ENCODE assay signal across 32 cellular contexts in genomic region chr14:106812788-106813476, GRCh38.
"Had no signal": no experiment of that assay in that cellular context is flagged by ENCODE, and none has a peak within 500 bp of the region (broad histone marks: within the 10 kb centered on the region; RNA-seq: fewer than 3 reads in every experiment).

No MANE protein-coding gene starts in this region.

- H3K36me3 ChIP-seq: colonic mucosa, esophagus squamous epithelium, gastroesophageal sphincter, heart right ventricle, WERI-Rb-1 had no signal

- H3K4me3 Mint-ChIP-seq: activated B cell treated with CpG ODN at 0.5 μM for 24 hours; activated CD8-positive, alpha-beta T cell treated with anti-CD3 and anti-CD28 coated beads for 36 hours; activated naive CD8-positive, alpha-beta T cell; activated T-cell treated with anti-CD3 and anti-CD28 coated beads, Interleukin-2, amount 50 U/mL, for 4 hours; activated T-helper 17 cell treated with anti-CD3 and anti-CD28 coated beads, Interleukin-2, amount 50 U/mL, for 72 hours; dendritic cell treated with granulocyte-macrophage colony-stimulating factor and Interleukin-4, amounts not matched to agents 40 ng/mL and 50 ng/mL, for 4 days; endodermal cell; T-helper 17 cell; T-helper 2 cell treated with Interferon-gamma antibody and Interleukin-4, amounts not matched to agents 5 μg/mL and 100 μg/mL, for 36 hours had no signal

- H3K4me1 ChIP-seq: body of pancreas, colonic mucosa, esophagus squamous epithelium, gastroesophageal sphincter, heart right ventricle had no signal

- DNase-seq: activated B cell treated with CpG ODN at 0.5 μM for 24 hours; activated CD4-positive, alpha-beta T cell treated with anti-CD3 and anti-CD28 coated beads for 48 hours; activated CD4-positive, alpha-beta T cell treated with anti-CD3 and anti-CD28 coated beads, Interleukin-2, amount 50 U/mL, for 1 hour; activated CD4-positive, alpha-beta T cell treated with anti-CD3 and anti-CD28 coated beads, Interleukin-2, amount 50 U/mL, for 48 hours; activated CD8-positive, alpha-beta memory T cell treated with anti-CD3 and anti-CD28 coated beads for 24 hours; activated CD8-positive, alpha-beta T cell treated with anti-CD3 and anti-CD28 coated beads for 36 hours; activated effector memory CD4-positive, alpha-beta T cell treated with Interleukin-2 at 50 U/mL for 16 hours; activated gamma-delta T cell treated with Interleukin-2 at 50 U/mL for 16 hours; activated naive CD4-positive, alpha-beta T cell treated with anti-CD3 and anti-CD28 coated beads, Interleukin-2, amount 50 U/mL, for 16 hours; activated naive CD4-positive, alpha-beta T cell treated with Interleukin-2 at 50 U/mL for 16 hours; activated T-cell treated with anti-CD3 and anti-CD28 coated beads, Interleukin-2, amount 50 U/mL, for 4 hours; amniotic stem cell; anterior cingulate cortex; body of pancreas; colonic mucosa; dorsolateral prefrontal cortex; effector memory CD4-positive, alpha-beta T cell; endodermal cell; erythroblast; esophagus squamous epithelium; foreskin melanocyte; T-helper 17 cell; T1000; WERI-Rb-1 had no signal

- H3K36me3 Mint-ChIP-seq: activated naive CD8-positive, alpha-beta T cell had no signal

- H3K27ac Mint-ChIP-seq: activated B cell treated with CpG ODN at 0.5 μM for 24 hours; activated CD8-positive, alpha-beta T cell treated with anti-CD3 and anti-CD28 coated beads for 36 hours; activated naive CD8-positive, alpha-beta T cell; activated T-helper 17 cell treated with anti-CD3 and anti-CD28 coated beads, Interleukin-2, amount 50 U/mL, for 72 hours; dendritic cell treated with granulocyte-macrophage colony-stimulating factor and Interleukin-4, amounts not matched to agents 40 ng/mL and 50 ng/mL, for 4 days; endodermal cell; T-helper 17 cell; T-helper 2 cell treated with Interferon-gamma antibody and Interleukin-4, amounts not matched to agents 5 μg/mL and 100 μg/mL, for 36 hours had no signal

- H2AFZ ChIP-seq: hepatocyte had no signal

- ATAC-seq: activated CD4-positive, CD25-positive, alpha-beta regulatory T cell treated with anti-CD3 and anti-CD28 coated beads, Interleukin-2, amount 50 U/mL, for 24 hours; activated CD8-positive, alpha-beta T cell treated with anti-CD3 and anti-CD28 coated beads for 36 hours; activated T-cell treated with anti-CD3 and anti-CD28 coated beads, Interleukin-2, amount 50 U/mL, for 4 hours; activated T-helper 17 cell treated with anti-CD3 and anti-CD28 coated beads, Interleukin-2, amount 50 U/mL, for 72 hours; body of pancreas; gastroesophageal sphincter; T-helper 17 cell had no signal

- H3K4me2 ChIP-seq: hepatocyte had no signal

- H3K9me3 Mint-ChIP-seq: activated B cell treated with CpG ODN at 0.5 μM for 24 hours; activated CD8-positive, alpha-beta T cell treated with anti-CD3 and anti-CD28 coated beads for 36 hours; activated T-cell treated with anti-CD3 and anti-CD28 coated beads, Interleukin-2, amount 50 U/mL, for 4 hours; activated T-helper 17 cell treated with anti-CD3 and anti-CD28 coated beads, Interleukin-2, amount 50 U/mL, for 72 hours; dendritic cell treated with granulocyte-macrophage colony-stimulating factor and Interleukin-4, amounts not matched to agents 40 ng/mL and 50 ng/mL, for 4 days; T-helper 2 cell treated with Interferon-gamma antibody and Interleukin-4, amounts not matched to agents 5 μg/mL and 100 μg/mL, for 36 hours had no signal

- H3K27ac ChIP-seq: body of pancreas, colonic mucosa, dorsolateral prefrontal cortex, esophagus squamous epithelium, gastroesophageal sphincter, heart right ventricle, hepatocyte, WERI-Rb-1 had no signal

- H3K27me3 ChIP-seq: colonic mucosa, esophagus squamous epithelium, hepatocyte had no signal

- H3K4me1 Mint-ChIP-seq: endodermal cell had no signal

- H3K4me3 ChIP-seq: body of pancreas, colonic mucosa, dorsolateral prefrontal cortex, esophagus squamous epithelium, gastroesophageal sphincter, heart right ventricle, hepatocyte had no signal

- H3K9me3 ChIP-seq: body of pancreas, colonic mucosa, esophagus squamous epithelium, gastroesophageal sphincter, heart right ventricle had no signal

- H3K79me2 ChIP-seq: hepatocyte had no signal
